Comparison of ENCODE assay signal across 8 cellular contexts in the genomic region with DNA sequence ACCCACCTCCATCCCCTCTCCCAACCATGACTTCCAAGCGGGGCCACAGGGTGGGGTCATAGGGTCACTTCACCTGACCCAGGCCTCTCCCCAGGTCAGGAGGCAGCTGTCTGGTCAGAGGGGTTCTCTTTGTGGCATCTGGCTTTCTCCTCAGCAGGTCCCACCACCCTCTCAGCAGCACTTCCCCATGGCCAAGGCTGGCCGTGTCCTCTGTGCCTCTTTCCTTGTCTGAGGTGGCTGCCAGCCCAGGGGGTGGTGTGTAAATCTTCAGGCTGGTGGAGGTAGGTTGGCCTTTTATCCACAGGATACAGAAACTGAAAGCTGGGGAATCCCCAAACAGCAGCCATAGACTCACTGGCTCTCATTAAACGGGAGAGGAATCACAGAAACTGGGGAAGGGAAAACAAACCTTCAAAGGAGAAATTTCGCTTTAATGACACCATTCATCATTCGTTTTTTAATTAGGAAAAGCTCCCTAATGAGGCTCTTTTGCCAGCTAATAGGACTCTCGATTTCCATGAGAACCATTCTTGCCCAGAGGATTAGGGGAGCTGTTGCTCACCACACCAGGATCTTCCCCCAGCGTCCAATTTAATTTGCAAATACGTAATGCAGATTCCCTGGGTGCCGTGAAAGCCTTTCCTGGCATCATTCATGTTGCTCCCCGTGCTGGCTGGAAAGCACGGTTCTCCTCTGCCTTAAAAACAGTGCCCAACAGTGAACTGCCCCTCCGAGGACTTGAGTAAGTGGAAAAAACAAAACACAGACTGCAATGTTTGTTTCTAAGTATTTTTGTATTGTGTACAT. TPM values are rescaled to one million over a fixed set of nuclear protein-coding genes. Genes with fewer than 3 reads are reported as not detected.
DNase-seq lines count a peak whose midpoint lies in the region; ATAC-seq, FAIRE-seq and TF ChIP-seq lines count a peak whose summit lies in the region.

No MANE protein-coding gene starts in this region.

- H3K9ac ChIP-seq in mucosa of stomach (ENCODE audit: low read length), result peak overlapping the region; percentile 54

- H3K9me3 Mint-ChIP-seq in CD4-positive, alpha-beta memory T cell, result no peaks in the 10 kb centered on the region

- H3K27ac ChIP-seq in CD4-positive, alpha-beta memory T cell (ENCODE audit: low read depth, low read length), result no peak overlapping the region
- no peak overlapping the region for H3K27ac ChIP-seq in brain microvascular endothelial cell

- H3K9me3 ChIP-seq in CD4-positive, alpha-beta memory T cell (ENCODE audit: control insufficient read depth in 1 of 2, low read length in 2 of 2), result no peaks in the 10 kb centered on the region
- no peaks in the 10 kb centered on the region for H3K9me3 ChIP-seq in mucosa of stomach (ENCODE audit: control insufficient read depth, low read length)

- CTCF ChIA-PET in CD4-positive, alpha-beta memory T cell (lab: Charles Lee; ENCODE audit: partially characterized antibody), result interaction anchor here (1.2 to 7.5 kb wide), 3 partner anchors 17 to 70 kb away, joined by 3 to 61 read pairs (median 4); no protein-coding TSS in a partner anchor

- FAIRE-seq in urothelium cell line (lab: Jason Lieb, UNC), result no peak

- H3K36me3 ChIP-seq in CD4-positive, alpha-beta memory T cell (ENCODE audit: insufficient read depth, low read length), result no peaks in the 10 kb centered on the region
- no peaks in the 10 kb centered on the region for H3K36me3 ChIP-seq in brain microvascular endothelial cell (replicated peaks)
- no peaks in the 10 kb centered on the region for H3K36me3 ChIP-seq in mucosa of stomach (ENCODE audit: control insufficient read depth, insufficient read depth, low read length)

- H3K27me3 Mint-ChIP-seq in CD4-positive, alpha-beta memory T cell, result no peaks in the 10 kb centered on the region

- H3K4me1 ChIP-seq in CD4-positive, alpha-beta memory T cell (ENCODE audit: insufficient read depth, low read length), result peaks cover 15% of the 10 kb centered on the region
- peaks cover 4% of the 10 kb centered on the region for H3K4me1 ChIP-seq in mucosa of stomach (ENCODE audit: control insufficient read depth, insufficient read depth, low read length)

- no peak for TF ChIP-seq CTCF in brain microvascular endothelial cell (IDR thresholded peaks at IDR 0.05; ENCODE audit: low read depth, low read length, missing control alignments)

- peaks cover 8 to 28% (median 12%) of the 10 kb centered on the region in 4 donors for H3K4me1 Mint-ChIP-seq in CD4-positive, alpha-beta memory T cell

- POLR2A ChIA-PET in CD4-positive, alpha-beta memory T cell (lab: Charles Lee; ENCODE audit: partially characterized antibody), result interaction anchor here (1.6 to 1.7 kb wide), 2 partner anchors 27 to 30 kb away, joined by 6 to 7 read pairs; a partner anchor contains a TSS

- peak overlapping the region; percentile 36 to 81 (median 60) for H3K4me3 Mint-ChIP-seq in CD4-positive, alpha-beta memory T cell

- DNase-seq in CD4-positive, alpha-beta memory T cell, result peak; percentile 30 to 57 (median 39)
- peak; percentile 29 for DNase-seq in OCI-M1 (lab: John Stamatoyannopoulos, UW)
- DNase-seq in brain microvascular endothelial cell, result peak; percentile 9
- no peak for DNase-seq in urothelium cell line (ENCODE audit: low spot score)
- DNase-seq in KG1 (lab: John Stamatoyannopoulos, UW), result no peak

- in situ Hi-C loops in brain microvascular endothelial cell (cut with HindIII; ENCODE audit: low pct_ligation_motif_present, low sequenced_read_pairs), result no loop called here

- no peaks in the 10 kb centered on the region for H3K27me3 ChIP-seq in CD4-positive, alpha-beta memory T cell (ENCODE audit: insufficient read depth, low read length)
- H3K27me3 ChIP-seq in brain microvascular endothelial cell (replicated peaks) (no peaks in the 10 kb centered on the region), mucosa of stomach (ENCODE audit: control insufficient read depth, insufficient read depth, low read length) (no peaks in the 10 kb centered on the region)

- H3K36me3 Mint-ChIP-seq in CD4-positive, alpha-beta memory T cell, result no peaks in the 10 kb centered on the region

- intact Hi-C loops in CD4-positive, alpha-beta memory T cell (cut with micrococcal nuclease), result no loop called here

- no peak for ATAC-seq in GM21619 (IDR thresholded peaks at IDR 0.05; ENCODE audit: unreplicated experiment)
- no peak for ATAC-seq in GM21526 (IDR thresholded peaks at IDR 0.05; ENCODE audit: low FRiP score, unreplicated experiment)

- H3K4me3 ChIP-seq in CD4-positive, alpha-beta memory T cell (ENCODE audit: low read length in 2 of 2), result no peak overlapping the region
- H3K4me3 ChIP-seq in brain microvascular endothelial cell (ENCODE audit: low read depth, low read length), result no peak overlapping the region
- peak overlapping the region; percentile 7 for H3K4me3 ChIP-seq in mucosa of stomach (ENCODE audit: low read length)

- H3K27ac Mint-ChIP-seq in CD4-positive, alpha-beta memory T cell, result peak overlapping the region in 6 of 7 donors; percentile 60 to 79 (median 75)

RNA-seq across cellular contexts. Expression of a gene that starts 18.0 kb away (rescaled TPM):
- 10 to 100 TPM; 20.2 to 22.5 TPM for total RNA-seq in CD4-positive, alpha-beta memory T cell
- 10 to 100 TPM in 1 of 2 donors, 1 to 10 TPM in 1; 7.9 to 10.6 TPM for polyA plus RNA-seq in CD4-positive, alpha-beta memory T cell

RNA-seq across cellular contexts. Expression of a gene that starts 26.0 kb away (rescaled TPM):
- 100 to 1,000 TPM; 267 to 298 TPM for total RNA-seq in CD4-positive, alpha-beta memory T cell
- 100 to 1,000 TPM; 158 to 166 TPM for polyA plus RNA-seq in CD4-positive, alpha-beta memory T cell

RNA-seq across cellular contexts. Expression of a gene that starts 58.4 kb away (rescaled TPM):
- not detected for total RNA-seq in CD4-positive, alpha-beta memory T cell
- not detected for polyA plus RNA-seq in CD4-positive, alpha-beta memory T cell

Comparison
In these comparisons a context has a peak if more than half of its experiments do, and no peak if none do; other contexts are left out.
1. DNase-seq: peak in CD4-positive, alpha-beta memory T cell (5 of 5), OCI-M1 (single experiment) and brain microvascular endothelial cell (single experiment); none in urothelium cell line (single experiment) and KG1 (single experiment).